15 cellular contexts compared by ENCODE assay signal in the genomic region with DNA sequence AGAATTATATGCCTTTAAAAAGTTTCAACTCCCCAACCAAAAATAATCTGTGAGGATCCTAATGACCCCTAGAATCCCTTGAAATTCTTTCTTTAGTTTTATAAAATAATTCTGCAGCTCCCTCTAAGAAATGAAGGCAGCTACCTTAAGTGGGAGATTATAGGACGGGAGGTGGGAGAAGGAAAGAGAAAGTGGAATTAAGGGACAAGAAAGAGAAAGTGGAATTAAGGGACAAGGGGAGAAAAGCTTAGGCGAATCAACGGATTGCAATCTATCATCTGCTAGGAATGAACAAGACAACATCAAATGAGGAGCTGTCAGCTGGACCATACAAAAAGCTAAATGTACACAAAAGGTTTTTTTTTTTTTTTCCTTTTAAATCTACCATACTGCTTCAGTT.
DNase-seq lines count a peak whose midpoint lies in the region; ATAC-seq and TF ChIP-seq lines count a peak whose summit lies in the region.
"Had no signal": no experiment of that assay in that cellular context is flagged by ENCODE, and none has a peak within 500 bp of the region (broad histone marks: within the 10 kb centered on the region; RNA-seq: fewer than 3 reads in every experiment).

No MANE protein-coding gene starts in this region.

- no peak overlapping the region for H3K9ac ChIP-seq in MM.1S (ENCODE audit: low read length)
- H3K9ac ChIP-seq: parathyroid adenoma had no signal

- H3K36me3 Mint-ChIP-seq in mesothelial cell of epicardium (peaks cover 28% of the 10 kb centered on the region), CD14-positive monocyte (peaks cover 12 to 15% of the 10 kb centered on the region in 2 donors)
- no peaks in the 10 kb centered on the region for H3K36me3 Mint-ChIP-seq in activated T-helper 17 cell treated with anti-CD3 and anti-CD28 coated beads, Interleukin-2, amount 50 U/mL, for 72 hours (ENCODE audit: low read depth)
- H3K36me3 Mint-ChIP-seq: memory B cell had no signal

- H3K4me1 Mint-ChIP-seq in mesothelial cell of epicardium (peaks cover 18% of the 10 kb centered on the region), CD14-positive monocyte (peaks cover 27% of the 10 kb centered on the region)
- peaks cover 8% of the 10 kb centered on the region for H3K4me1 Mint-ChIP-seq in activated T-helper 17 cell treated with anti-CD3 and anti-CD28 coated beads, Interleukin-2, amount 50 U/mL, for 72 hours

- H3K4me3 Mint-ChIP-seq in mesothelial cell of epicardium (no peak overlapping the region), CD14-positive monocyte (no peak overlapping the region)
- H3K4me3 Mint-ChIP-seq in activated T-helper 17 cell treated with anti-CD3 and anti-CD28 coated beads, Interleukin-2, amount 50 U/mL, for 72 hours = no peak overlapping the region

- no peaks in the 10 kb centered on the region for H3K9me3 ChIP-seq in MM.1S (replicated peaks; ENCODE audit: insufficient read depth, low read length)

- peaks cover 32% of the 10 kb centered on the region for H3K4me1 ChIP-seq in ACC112 (ENCODE audit: control insufficient read depth, insufficient read depth, low read length, unreplicated experiment)
- H3K4me1 ChIP-seq in MM.1S (ENCODE audit: low read length) = no peaks in the 10 kb centered on the region

- H2AFZ ChIP-seq in ACC112 (ENCODE audit: low read length, unreplicated experiment) (no peak overlapping the region), MM.1S (ENCODE audit: low read length) (no peak overlapping the region)
- H2AFZ ChIP-seq: parathyroid adenoma had no signal

- H3F3A ChIP-seq in MM.1S (ENCODE audit: insufficient read depth, low read length) = no peaks in the 10 kb centered on the region

- H3K79me2 ChIP-seq in ACC112 (ENCODE audit: control insufficient read depth, insufficient read depth, low read length, unreplicated experiment) (peaks cover 5% of the 10 kb centered on the region), MM.1S (ENCODE audit: low read length) (no peaks in the 10 kb centered on the region)
- H3K79me2 ChIP-seq: parathyroid adenoma had no signal

- H3K27ac ChIP-seq in ACC112 (ENCODE audit: low read depth, low read length) (peak overlapping the region; percentile 95), MM.1S (ENCODE audit: low read length) (no peak overlapping the region)
- H3K27ac ChIP-seq: parathyroid adenoma had no signal

- no peaks in the 10 kb centered on the region for H3K27me3 ChIP-seq in ACC112 (ENCODE audit: insufficient read depth, low read length)
- no peaks in the 10 kb centered on the region for H3K27me3 ChIP-seq in MM.1S (replicated peaks; ENCODE audit: insufficient read depth, low read length)

- H3K27ac Mint-ChIP-seq in mesothelial cell of epicardium (peak overlapping the region; percentile 82), CD14-positive monocyte (peak overlapping the region in 3 of 7 donors; percentile 30 to 56 (median 43))
- H3K27ac Mint-ChIP-seq in activated T-helper 17 cell treated with anti-CD3 and anti-CD28 coated beads, Interleukin-2, amount 50 U/mL, for 72 hours = no peak overlapping the region
- H3K27ac Mint-ChIP-seq: memory B cell had no signal

- H3K4me2 ChIP-seq in MM.1S (ENCODE audit: low read depth, low read length) = no peak overlapping the region

- DNase-seq in ELR (ENCODE audit: low read depth) = peak; percentile 41
- DNase-seq in astrocyte of the spinal cord (ENCODE audit: low read depth, low spot score) = peak; percentile 38
- DNase-seq in mesothelial cell of epicardium (ENCODE audit: low spot score in 2 of 2, unreplicated experiment in 2 of 2) = no peak
- DNase-seq in CD14-positive monocyte (ENCODE audit: low spot score) = no peak
- no peak for DNase-seq in MM.1S
- DNase-seq in NCI-H748 treated with DMSO at 0.1 percent for 48 hours (lab: John Stamatoyannopoulos, UW) = no peak
- DNase-seq: activated naive CD4-positive, alpha-beta T cell; erythroblast; GOT3; Karpas-422; NCI-H2081 had no signal

- H3K4me3 ChIP-seq in ACC112 (ENCODE audit: low read depth, low read length) (peak overlapping the region; percentile 69), astrocyte of the spinal cord (ENCODE audit: low read depth, low read length) (no peak overlapping the region), MM.1S (ENCODE audit: low read length) (no peak overlapping the region)

- in situ Hi-C loops in astrocyte of the spinal cord (cut with HindIII; ENCODE audit: low sequenced_read_pairs) = no loop called here

- no peaks in the 10 kb centered on the region for H3K9me2 ChIP-seq in MM.1S (replicated peaks; ENCODE audit: insufficient read depth, low read length)

- ATAC-seq in activated T-helper 17 cell treated with anti-CD3 and anti-CD28 coated beads, Interleukin-2, amount 50 U/mL, for 72 hours (replicated peaks) = no peak

- H3K36me3 ChIP-seq in ACC112 (ENCODE audit: insufficient read depth, low read length) = 0 out of 2 replicates have a peak, but pooled peaks cover under 1% of the 10 kb centered on the region
- no peaks in the 10 kb centered on the region for H3K36me3 ChIP-seq in MM.1S (replicated peaks; ENCODE audit: insufficient read depth, low read length)

- H4K20me1 ChIP-seq in MM.1S (ENCODE audit: insufficient read depth, low read length) = no peaks in the 10 kb centered on the region

- intact Hi-C loops in CD14-positive monocyte (cut with micrococcal nuclease) = loop anchor here (5.0 to 10.0 kb wide), 3 partner anchors 119 to 146 kb away; no protein-coding TSS in a partner anchor

- H3K27me3 Mint-ChIP-seq in mesothelial cell of epicardium (ENCODE audit: low read depth) = no peaks in the 10 kb centered on the region
- H3K27me3 Mint-ChIP-seq in CD14-positive monocyte (ENCODE audit: low read depth in 3 of 3) = peaks cover 3 to 7% (median 4%) of the 10 kb centered on the region in 3 donors
- peaks cover 10% of the 10 kb centered on the region for H3K27me3 Mint-ChIP-seq in activated T-helper 17 cell treated with anti-CD3 and anti-CD28 coated beads, Interleukin-2, amount 50 U/mL, for 72 hours

- H3K9me3 Mint-ChIP-seq in mesothelial cell of epicardium = no peaks in the 10 kb centered on the region
- no peaks in the 10 kb centered on the region for H3K9me3 Mint-ChIP-seq in CD14-positive monocyte
- H3K9me3 Mint-ChIP-seq in activated T-helper 17 cell treated with anti-CD3 and anti-CD28 coated beads, Interleukin-2, amount 50 U/mL, for 72 hours = no peaks in the 10 kb centered on the region
- H3K9me3 Mint-ChIP-seq: memory B cell had no signal

- TF ChIP-seq CTCF in astrocyte of the spinal cord (IDR thresholded peaks at IDR 0.05; ENCODE audit: low read depth, low read length) (no peak), mesothelial cell of epicardium (IDR thresholded peaks at IDR 0.05; ENCODE audit: unreplicated experiment) (no peak), CD14-positive monocyte (IDR thresholded peaks at IDR 0.05) (no peak), MM.1S (IDR thresholded peaks at IDR 0.05; ENCODE audit: low read length) (no peak)

Comparison
In these comparisons a context has a peak if more than half of its experiments do, and no peak if none do; other contexts are left out.
1. DNase-seq: peak in ELR (single experiment) and astrocyte of the spinal cord (single experiment); none in mesothelial cell of epicardium (0 of 2), CD14-positive monocyte (single experiment), MM.1S (single experiment) and NCI-H748 treated with DMSO at 0.1 percent for 48 hours (single experiment).